ENCODE assay signal across 29 cellular contexts in genomic region chr11:115406404-115406803, GRCh38.
"Had no signal": no experiment of that assay in that cellular context is flagged by ENCODE, and none has a peak within 500 bp of the region (broad histone marks: within the 10 kb centered on the region; RNA-seq: fewer than 3 reads in every experiment).

No MANE protein-coding gene starts in this region.

- FAIRE-seq: astrocyte, bronchial epithelial cell, endothelial cell of umbilical vein had no signal

- H3K4me3 ChIP-seq: gastrocnemius medialis, heart left ventricle had no signal

- H3K27ac ChIP-seq: brain microvascular endothelial cell, epithelial cell of prostate, gastrocnemius medialis, heart left ventricle, VCaP had no signal

- H3K36me3 ChIP-seq: brain microvascular endothelial cell, gastrocnemius medialis, heart left ventricle had no signal

- H3K9me3 ChIP-seq: gastrocnemius medialis, heart left ventricle had no signal

- ATAC-seq: activated CD4-positive, CD25-positive, alpha-beta regulatory T cell treated with anti-CD3 and anti-CD28 coated beads, Interleukin-2, amount 50 U/mL, for 24 hours; activated T-helper 17 cell treated with anti-CD3 and anti-CD28 coated beads, Interleukin-2, amount 50 U/mL, for 72 hours; effector memory CD8-positive, alpha-beta T cell; gastrocnemius medialis; heart left ventricle had no signal

- DNase-seq: activated B cell treated with CpG ODN at 0.5 μM for 24 hours; activated CD4-positive, alpha-beta memory T cell treated with anti-CD3 and anti-CD28 coated beads for 36 hours; activated CD4-positive, alpha-beta T cell treated with anti-CD3 and anti-CD28 coated beads, Interleukin-2, amount 10 ng/mL, durations not matched to agents 24 days and 14 days; activated CD8-positive, alpha-beta memory T cell treated with anti-CD3 and anti-CD28 coated beads, Interleukin-2, amount 50 U/mL, for 48 hours; activated effector memory CD4-positive, alpha-beta T cell treated with Interleukin-2 at 50 U/mL for 16 hours; activated gamma-delta T cell treated with Interleukin-2 at 50 U/mL for 16 hours; activated naive CD4-positive, alpha-beta T cell treated with anti-CD3 and anti-CD28 coated beads, Interleukin-2, amount 50 U/mL, for 16 hours; activated naive CD4-positive, alpha-beta T cell treated with Interleukin-2 at 50 U/mL for 16 hours; activated T-cell treated with anti-CD3 and anti-CD28 coated beads for 4 hours; activated T-cell treated with anti-CD3 and anti-CD28 coated beads, Interleukin-2, amount 50 U/mL, for 24 hours; amniotic stem cell; anterior cingulate cortex; brain microvascular endothelial cell; cortex of kidney; dermis blood vessel endothelial cell; effector CD4-positive, alpha-beta T cell; effector memory CD8-positive, alpha-beta T cell; foreskin fibroblast; gastrocnemius medialis; glutamatergic neuron; heart left ventricle; T-helper 2 cell had no signal
